In the genomic region with DNA sequence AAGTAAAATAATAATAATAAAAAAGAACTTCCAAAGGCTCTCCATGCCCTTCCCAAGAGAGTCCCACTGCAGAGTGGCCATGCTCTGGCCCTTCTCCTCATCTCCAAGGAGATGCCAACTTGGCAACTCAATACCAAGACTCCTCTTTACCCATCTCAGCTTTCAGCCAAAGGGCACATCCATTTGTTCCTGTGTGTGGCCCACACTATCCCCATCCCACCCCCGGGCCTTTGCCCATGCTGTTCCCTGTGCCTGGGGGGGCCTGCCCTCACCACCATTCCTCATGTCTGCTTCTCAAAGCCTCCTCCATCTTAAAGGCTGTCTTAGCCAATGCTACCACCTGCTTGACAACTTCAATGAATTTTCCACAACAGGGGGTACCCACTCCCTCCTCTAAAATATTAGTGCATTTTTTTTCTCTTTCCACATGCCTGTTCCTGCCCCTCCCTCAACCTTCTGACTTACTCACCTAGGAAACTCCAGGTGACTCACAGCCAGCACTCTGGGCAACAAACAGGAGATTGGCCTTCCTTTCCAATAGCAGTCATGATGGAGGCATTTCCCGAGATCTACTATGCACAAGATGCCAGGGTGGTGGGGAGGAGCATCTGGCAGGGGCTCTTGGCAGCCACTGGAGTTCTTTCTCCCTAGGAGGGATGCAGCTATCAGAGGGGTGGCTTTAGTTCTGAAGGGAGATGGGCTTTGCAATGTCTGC, we compare ENCODE assay signal across 1 cellular context.
TF ChIP-seq lines count a peak whose summit lies in the region.

No MANE protein-coding gene starts in this region.

TF ChIP-seq in HEK293, 187 proteins besides CTCF, POLR2A, EP300 and RAD21 (continued from another document):
- TF ChIP-seq, protein P1, sequence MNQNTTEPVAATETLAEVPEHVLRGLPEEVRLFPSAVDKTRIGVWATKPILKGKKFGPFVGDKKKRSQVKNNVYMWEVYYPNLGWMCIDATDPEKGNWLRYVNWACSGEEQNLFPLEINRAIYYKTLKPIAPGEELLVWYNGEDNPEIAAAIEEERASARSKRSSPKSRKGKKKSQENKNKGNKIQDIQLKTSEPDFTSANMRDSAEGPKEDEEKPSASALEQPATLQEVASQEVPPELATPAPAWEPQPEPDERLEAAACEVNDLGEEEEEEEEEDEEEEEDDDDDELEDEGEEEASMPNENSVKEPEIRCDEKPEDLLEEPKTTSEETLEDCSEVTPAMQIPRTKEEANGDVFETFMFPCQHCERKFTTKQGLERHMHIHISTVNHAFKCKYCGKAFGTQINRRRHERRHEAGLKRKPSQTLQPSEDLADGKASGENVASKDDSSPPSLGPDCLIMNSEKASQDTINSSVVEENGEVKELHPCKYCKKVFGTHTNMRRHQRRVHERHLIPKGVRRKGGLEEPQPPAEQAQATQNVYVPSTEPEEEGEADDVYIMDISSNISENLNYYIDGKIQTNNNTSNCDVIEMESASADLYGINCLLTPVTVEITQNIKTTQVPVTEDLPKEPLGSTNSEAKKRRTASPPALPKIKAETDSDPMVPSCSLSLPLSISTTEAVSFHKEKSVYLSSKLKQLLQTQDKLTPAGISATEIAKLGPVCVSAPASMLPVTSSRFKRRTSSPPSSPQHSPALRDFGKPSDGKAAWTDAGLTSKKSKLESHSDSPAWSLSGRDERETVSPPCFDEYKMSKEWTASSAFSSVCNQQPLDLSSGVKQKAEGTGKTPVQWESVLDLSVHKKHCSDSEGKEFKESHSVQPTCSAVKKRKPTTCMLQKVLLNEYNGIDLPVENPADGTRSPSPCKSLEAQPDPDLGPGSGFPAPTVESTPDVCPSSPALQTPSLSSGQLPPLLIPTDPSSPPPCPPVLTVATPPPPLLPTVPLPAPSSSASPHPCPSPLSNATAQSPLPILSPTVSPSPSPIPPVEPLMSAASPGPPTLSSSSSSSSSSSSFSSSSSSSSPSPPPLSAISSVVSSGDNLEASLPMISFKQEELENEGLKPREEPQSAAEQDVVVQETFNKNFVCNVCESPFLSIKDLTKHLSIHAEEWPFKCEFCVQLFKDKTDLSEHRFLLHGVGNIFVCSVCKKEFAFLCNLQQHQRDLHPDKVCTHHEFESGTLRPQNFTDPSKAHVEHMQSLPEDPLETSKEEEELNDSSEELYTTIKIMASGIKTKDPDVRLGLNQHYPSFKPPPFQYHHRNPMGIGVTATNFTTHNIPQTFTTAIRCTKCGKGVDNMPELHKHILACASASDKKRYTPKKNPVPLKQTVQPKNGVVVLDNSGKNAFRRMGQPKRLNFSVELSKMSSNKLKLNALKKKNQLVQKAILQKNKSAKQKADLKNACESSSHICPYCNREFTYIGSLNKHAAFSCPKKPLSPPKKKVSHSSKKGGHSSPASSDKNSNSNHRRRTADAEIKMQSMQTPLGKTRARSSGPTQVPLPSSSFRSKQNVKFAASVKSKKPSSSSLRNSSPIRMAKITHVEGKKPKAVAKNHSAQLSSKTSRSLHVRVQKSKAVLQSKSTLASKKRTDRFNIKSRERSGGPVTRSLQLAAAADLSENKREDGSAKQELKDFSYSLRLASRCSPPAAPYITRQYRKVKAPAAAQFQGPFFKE (tag by site-specific recombination; IDR thresholded peaks at IDR 0.05; ENCODE audit: borderline replicate concordance): no peak
